In the genomic region with DNA sequence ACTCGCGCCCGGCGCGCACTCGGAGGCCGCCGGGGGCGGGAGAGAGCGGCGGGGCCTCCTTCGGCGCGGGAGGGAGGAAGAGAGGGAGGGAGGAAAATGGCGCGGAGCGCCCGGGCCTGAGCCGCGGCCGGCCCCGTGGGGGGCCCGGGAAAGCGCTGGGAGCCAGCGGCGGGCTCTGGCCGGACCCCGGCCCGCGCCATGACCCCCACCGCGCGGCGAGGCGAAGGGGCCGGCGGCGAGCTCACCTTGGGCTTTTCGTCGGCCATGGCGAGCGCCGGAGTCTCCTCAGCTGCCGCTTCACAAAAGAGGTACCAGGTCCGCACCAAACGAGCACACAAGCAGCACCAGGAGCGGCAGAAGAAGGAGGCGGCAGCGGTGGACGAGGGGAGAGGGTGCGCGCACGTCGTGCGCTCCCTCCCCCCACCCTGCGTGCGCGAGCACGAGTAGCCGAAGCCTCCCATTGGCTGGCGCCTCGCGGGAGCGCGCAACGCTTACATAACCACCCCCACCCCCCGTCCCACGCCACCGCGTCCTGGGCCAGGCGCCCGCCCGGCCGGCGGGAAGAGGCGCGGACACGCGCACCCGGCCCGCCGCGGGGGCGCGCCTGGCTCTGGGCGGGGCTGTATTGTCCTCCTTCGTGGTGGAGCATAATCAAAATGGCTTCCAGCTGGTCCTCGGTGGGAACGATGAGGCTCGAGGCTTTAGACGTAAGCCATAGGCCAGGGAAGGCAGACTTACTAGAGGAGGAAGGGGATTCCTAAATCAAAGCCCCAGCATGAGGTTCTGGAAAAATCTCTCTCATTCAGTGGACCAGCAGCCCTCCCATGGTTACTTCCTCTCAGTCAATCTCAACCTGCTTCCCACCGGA, we compare ENCODE assay signal across 8 cellular contexts.
DNase-seq lines count a peak whose midpoint lies in the region; ATAC-seq and TF ChIP-seq lines count a peak whose summit lies in the region.

Gene SUMO2 (minus strand): TSS at position 391 of the 868 bp plus-strand sequence. CDS start 125 bp downstream, at position 266.

- ATAC-seq in GM19023 (IDR thresholded peaks at IDR 0.05; ENCODE audit: unreplicated experiment), result peak; percentile 71
- peak; percentile 83 for ATAC-seq in HG03196 (IDR thresholded peaks at IDR 0.05; ENCODE audit: unreplicated experiment)

- no peak; the same call in 1 of the 2 replicates for TF ChIP-seq CTCF in AG09319 (IDR thresholded peaks at IDR 0.05; ENCODE audit: low read depth, low read length)

- peak; percentile 93 for DNase-seq in AG09319 (ENCODE audit: extremely low read depth, low read depth)
- DNase-seq in NCI-H345 (lab: John Stamatoyannopoulos, UW), result peak; percentile 99
- DNase-seq in activated CD4-positive, CD25-positive, alpha-beta regulatory T cell treated with anti-CD3 and anti-CD28 coated beads, Interleukin-2, amount 50 U/mL, for 16 hours (ENCODE audit: low read depth, low spot score), result peak; percentile 88
- peak; percentile 93 for DNase-seq in central memory CD4-positive, alpha-beta T cell
- peak; percentile 98 for DNase-seq in islet precursor cell
- peak; percentile 95 for DNase-seq in stimulated activated CD4-positive, alpha-beta T cell treated with anti-CD3 and anti-CD28 coated beads, Interleukin-12 subunit alpha, Interleukin-12 subunit beta, amount 100 ng/mL, for 4 hours

Comparison
In these comparisons a context has a peak if more than half of its experiments do, and no peak if none do; other contexts are left out.
1. Peak in every context shown above with its lines: DNase-seq and ATAC-seq.